In genomic region chr10:23157691-23158369, GRCh38 we compare ENCODE assay signal across 8 cellular contexts. TPM values are rescaled to one million over a fixed set of nuclear protein-coding genes. Genes with fewer than 3 reads are reported as not detected.
DNase-seq lines count a peak whose midpoint lies in the region; ATAC-seq, FAIRE-seq and TF ChIP-seq lines count a peak whose summit lies in the region.

No MANE protein-coding gene starts in this region.

- POLR2A ChIA-PET in activated B cell treated with CpG ODN at 0.5 μM for 24 hours (lab: Charles Lee) = no interaction called here

- no peak for TF ChIP-seq POLR2A in H54 (IDR thresholded peaks at IDR 0.05; ENCODE audit: low read depth, low read length)

- FAIRE-seq in H54 (lab: Jason Lieb, UNC) = no peak

- H3K27ac Mint-ChIP-seq in activated B cell treated with CpG ODN at 0.5 μM for 24 hours = no peak overlapping the region
- H3K27ac Mint-ChIP-seq in effector memory CD8-positive, alpha-beta T cell = no peak overlapping the region

- DNase-seq in Right ventricle myocardium superior (no peak), heart right ventricle (no peak), H54 (ENCODE audit: insufficient read length, low spot score) (peak; percentile 26), NAMALWA (ENCODE audit: low spot score) (peak; percentile 66), activated B cell treated with CpG ODN at 0.5 μM for 24 hours (no peak), kidney tubule cell (ENCODE audit: low spot score) (peak; percentile 60)
- DNase-seq in effector memory CD8-positive, alpha-beta T cell = no peak
- DNase-seq in stimulated activated CD4-positive, alpha-beta T cell treated with anti-CD3 and anti-CD28 coated beads, Interleukin-12 subunit alpha, Interleukin-12 subunit beta, amount 100 ng/mL, for 4 hours = no peak

- no peak overlapping the region for H3K4me3 ChIP-seq in heart right ventricle

- no peak overlapping the region for H3K4me3 Mint-ChIP-seq in activated B cell treated with CpG ODN at 0.5 μM for 24 hours
- H3K4me3 Mint-ChIP-seq in effector memory CD8-positive, alpha-beta T cell = no peak overlapping the region

- peak; percentile 68 for ATAC-seq in Right ventricle myocardium superior (ENCODE audit: poor library complexity)
- no peak for ATAC-seq in heart right ventricle
- peak; percentile 25 for ATAC-seq in activated B cell treated with CpG ODN at 0.5 μM for 24 hours (ENCODE audit: low read depth)
- no peak for ATAC-seq in effector memory CD8-positive, alpha-beta T cell (replicated peaks)

- intact Hi-C loops in Right ventricle myocardium superior (cut with DNase I) (no loop called here), heart right ventricle (cut with DNase I) (loop anchor here in 6 of 10 donors (5.0 to 10.0 kb wide), 8 partner anchors 134 to 1399 kb away; no protein-coding TSS in a partner anchor), activated B cell treated with CpG ODN at 0.5 μM for 24 hours (cut with micrococcal nuclease) (loop anchor here (1.0 kb wide), 5 partner anchors 135 to 1165 kb away; no protein-coding TSS in a partner anchor)

- WGBS in heart right ventricle, 2 donors = 41 to 44% methylated on average over 12 of the region's 12 CpGs

- no peak overlapping the region for H3K27ac ChIP-seq in heart right ventricle

- peaks cover 3% of the 10 kb centered on the region for H3K4me1 Mint-ChIP-seq in activated B cell treated with CpG ODN at 0.5 μM for 24 hours
- peaks cover 0 to 2% of the 10 kb centered on the region in 2 donors for H3K4me1 Mint-ChIP-seq in effector memory CD8-positive, alpha-beta T cell (ENCODE audit: low read depth in 2 of 2)

- no peaks in the 10 kb centered on the region for H3K36me3 Mint-ChIP-seq in activated B cell treated with CpG ODN at 0.5 μM for 24 hours (ENCODE audit: low read depth)
- H3K36me3 Mint-ChIP-seq in effector memory CD8-positive, alpha-beta T cell (ENCODE audit: insufficient read depth) = no peaks in the 10 kb centered on the region

- H3K27me3 Mint-ChIP-seq in activated B cell treated with CpG ODN at 0.5 μM for 24 hours = peaks cover 21% of the 10 kb centered on the region
- H3K27me3 Mint-ChIP-seq in effector memory CD8-positive, alpha-beta T cell = peaks cover 45 to 49% of the 10 kb centered on the region in 2 donors

- H3K4me1 ChIP-seq in heart right ventricle = peaks cover 0 to 4% (median 0%) of the 10 kb centered on the region in 9 donors

- H3K9me3 Mint-ChIP-seq in activated B cell treated with CpG ODN at 0.5 μM for 24 hours = no peaks in the 10 kb centered on the region
- H3K9me3 Mint-ChIP-seq in effector memory CD8-positive, alpha-beta T cell = no peaks in the 10 kb centered on the region

- TF ChIP-seq CTCF in heart right ventricle (IDR thresholded peaks at IDR 0.05) (no peak), activated B cell treated with CpG ODN at 0.5 μM for 24 hours (IDR thresholded peaks at IDR 0.05) (no peak)

- peaks cover 0 to 32% (median 18%) of the 10 kb centered on the region in 7 donors for H3K27me3 ChIP-seq in heart right ventricle

- CTCF ChIA-PET in activated B cell treated with CpG ODN at 0.5 μM for 24 hours (lab: Charles Lee) = interaction anchor here (0.7 to 2.4 kb wide), 10 partner anchors 9 to 1399 kb away, joined by 3 to 9 read pairs (median 4); no protein-coding TSS in a partner anchor

- no peaks in the 10 kb centered on the region for H3K36me3 ChIP-seq in heart right ventricle

- H3K9me3 ChIP-seq in heart right ventricle = no peaks in the 10 kb centered on the region

RNA-seq across cellular contexts. Expression of gene PTF1A, which starts 34.3 kb away (rescaled TPM):
- total RNA-seq in Right ventricle myocardium superior (not detected), heart right ventricle (not detected), activated B cell treated with CpG ODN at 0.5 μM for 24 hours (not detected in 2 replicates)
- not detected for polyA plus RNA-seq in heart right ventricle

Comparison
In these comparisons a context has a peak if more than half of its experiments do, and no peak if none do; other contexts are left out.
1. ATAC-seq: peak in Right ventricle myocardium superior (single experiment) and activated B cell treated with CpG ODN at 0.5 μM for 24 hours (single experiment); none in heart right ventricle (0 of 8) and effector memory CD8-positive, alpha-beta T cell (single experiment).
2. DNase-seq: peak in H54 (single experiment), NAMALWA (single experiment) and kidney tubule cell (single experiment); none in Right ventricle myocardium superior (single experiment), heart right ventricle (0 of 2), activated B cell treated with CpG ODN at 0.5 μM for 24 hours (single experiment), effector memory CD8-positive, alpha-beta T cell (0 of 3) and stimulated activated CD4-positive, alpha-beta T cell treated with anti-CD3 and anti-CD28 coated beads, Interleukin-12 subunit alpha, Interleukin-12 subunit beta, amount 100 ng/mL, for 4 hours (single experiment).